Comparison of ENCODE assay signal across 1 cellular context in genomic region chr6:154511735-154512097, GRCh38.
TF ChIP-seq lines count a peak whose summit lies in the region.

No MANE protein-coding gene starts in this region.

TF ChIP-seq in HepG2, 621 proteins besides CTCF, POLR2A, EP300 and RAD21 (continued from another document):
- TF ChIP-seq HOMEZ (CRISPR knock-in tag; IDR thresholded peaks at IDR 0.05; ENCODE audit: low read depth) (no peak), PCBP1 (IDR thresholded peaks at IDR 0.05; ENCODE audit: borderline replicate concordance, low read depth, low read length) (0 out of 2 replicates have a peak, but pooled peaks have one; percentile 61), CC2D1A (CRISPR knock-in tag; IDR thresholded peaks at IDR 0.05) (no peak), HNRNPK (IDR thresholded peaks at IDR 0.05; ENCODE audit: low read depth, low read length, poor library complexity, severe bottlenecking) (peak; percentile 94), ZNF652 (CRISPR knock-in tag; IDR thresholded peaks at IDR 0.05; ENCODE audit: borderline replicate concordance, low read depth) (peak; percentile 91)
